9 cellular contexts compared by ENCODE assay signal in genomic region chr2:65186872-65187851, GRCh38. TPM values are rescaled to one million over a fixed set of nuclear protein-coding genes. Genes with fewer than 3 reads are reported as not detected.
DNase-seq lines count a peak whose midpoint lies in the region; ATAC-seq and TF ChIP-seq lines count a peak whose summit lies in the region.
"Had no signal": no experiment of that assay in that cellular context is flagged by ENCODE, and none has a peak within 500 bp of the region (broad histone marks: within the 10 kb centered on the region; RNA-seq: fewer than 3 reads in every experiment).

No MANE protein-coding gene starts in this region.

- peaks cover 14 to 16% of the 10 kb centered on the region in 2 donors for H3K4me1 ChIP-seq in duodenal mucosa (ENCODE audit: control insufficient read depth in 1 of 2, insufficient read depth in 2 of 2, low read length in 2 of 2)
- H3K4me1 ChIP-seq in lower lobe of right lung, result peaks cover 10% of the 10 kb centered on the region
- H3K4me1 ChIP-seq: BLaER1 had no signal

- peak overlapping the region; percentile 26 to 55 for H3K9ac ChIP-seq in duodenal mucosa (ENCODE audit: low read depth in 1 of 2, low read length in 2 of 2)
- H3K9ac ChIP-seq: BLaER1 had no signal

- intact Hi-C loops in lower lobe of right lung (cut with DNase I), result no loop called here

- H3K27ac ChIP-seq in duodenal mucosa (ENCODE audit: low read depth, low read length) (no peak overlapping the region), lower lobe of right lung (no peak overlapping the region)
- H3K27ac ChIP-seq: BLaER1 had no signal

- H3K36me3 ChIP-seq in duodenal mucosa (ENCODE audit: control insufficient read depth in 1 of 2, insufficient read depth in 2 of 2, low read length in 2 of 2) (no peaks in the 10 kb centered on the region), lower lobe of right lung (no peaks in the 10 kb centered on the region)
- H3K36me3 ChIP-seq: BLaER1 had no signal

- TF ChIP-seq CTCF in lower lobe of right lung (IDR thresholded peaks at IDR 0.05), result peak; percentile 87

- H3K27me3 ChIP-seq in duodenal mucosa (ENCODE audit: control insufficient read depth in 1 of 2, insufficient read depth in 2 of 2, low read length in 2 of 2) (no peaks in the 10 kb centered on the region), lower lobe of right lung (ENCODE audit: low read depth) (no peaks in the 10 kb centered on the region)
- H3K27me3 ChIP-seq: BLaER1 had no signal

- peak; percentile 74 for ATAC-seq in HG03060 (IDR thresholded peaks at IDR 0.05; ENCODE audit: low read depth, unreplicated experiment)
- ATAC-seq in lower lobe of right lung, result peak; percentile 96 to 97

- no peaks in the 10 kb centered on the region for H3K9me3 ChIP-seq in duodenal mucosa (ENCODE audit: control insufficient read depth in 1 of 2, low read length in 2 of 2)
- H3K9me3 ChIP-seq in lower lobe of right lung, result no peaks in the 10 kb centered on the region
- H3K9me3 ChIP-seq: BLaER1 had no signal

- H3K4me3 ChIP-seq in duodenal mucosa (ENCODE audit: low read depth in 1 of 2, low read length in 2 of 2) (peak overlapping the region in 1 of 2 donors; percentile 50), lower lobe of right lung (no peak overlapping the region)
- H3K4me3 ChIP-seq: BLaER1 had no signal

- DNase-seq in NCI-H1436 (lab: John Stamatoyannopoulos, UW) (peak; percentile 12), NCI-H1436 treated with DMSO at 0.1 percent for 48 hours (lab: John Stamatoyannopoulos, UW) (no peak), NCI-H69 (lab: John Stamatoyannopoulos, UW) (peak; percentile 48), lower lobe of right lung (peak; percentile 77)
- peak; percentile 65 to 76 for DNase-seq in activated CD4-positive, alpha-beta T cell treated with anti-CD3 and anti-CD28 coated beads, Interleukin-2, amount 50 U/mL, for 48 hours
- peak; percentile 42 to 45 (median 42) for DNase-seq in stimulated activated CD4-positive, alpha-beta T cell treated with anti-CD3 and anti-CD28 coated beads, TNF-alpha, amount 100 ng/mL, for 4 hours (ENCODE audit: low read depth in 3 of 3)

RNA-seq across cellular contexts. Expression of gene ACTR2, which starts 40.5 kb away (rescaled TPM):
- total RNA-seq in lower lobe of right lung, result 279 TPM

RNA-seq across cellular contexts. Expression of gene RAB1A, which starts 57.3 kb away (rescaled TPM):
- total RNA-seq in lower lobe of right lung, result 145 TPM
